10 cellular contexts compared by ENCODE assay signal in the genomic region with DNA sequence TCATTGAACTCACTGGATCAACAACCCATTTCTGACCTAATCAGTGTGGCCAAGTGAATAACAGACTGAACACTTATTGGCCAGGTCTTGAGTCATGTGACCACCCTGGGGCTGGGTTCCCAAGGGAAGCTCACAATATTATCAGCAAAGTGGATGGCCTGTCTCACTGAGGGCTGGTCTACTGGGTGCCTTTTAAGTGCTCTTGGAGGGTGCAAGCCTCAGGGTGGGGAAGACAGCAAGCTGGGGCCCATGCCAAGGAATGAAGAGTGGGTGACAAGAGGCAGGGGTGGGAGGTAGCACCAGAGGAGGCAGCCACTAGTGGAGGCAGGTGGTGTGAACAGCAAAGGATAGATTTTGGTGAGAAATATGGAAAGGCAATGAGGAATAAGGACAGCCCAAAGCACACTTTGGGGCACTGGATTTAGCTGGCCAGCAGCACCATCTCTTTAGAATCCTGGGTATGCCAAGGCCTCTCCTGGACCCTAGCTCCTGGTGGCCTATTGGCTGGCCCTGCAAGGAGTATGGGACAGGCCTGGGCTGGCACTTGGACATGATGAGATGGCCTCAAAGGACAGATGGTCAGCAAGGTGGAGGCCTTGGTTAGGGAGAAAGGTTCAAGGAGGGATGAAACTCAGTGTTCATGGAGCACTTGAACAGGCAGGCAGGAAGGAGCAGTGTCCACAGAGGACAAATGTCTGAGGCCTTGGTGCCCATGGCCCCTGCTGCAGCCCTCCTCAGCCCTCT. TPM values are rescaled to one million over a fixed set of nuclear protein-coding genes. Genes with fewer than 3 reads are reported as not detected.
DNase-seq lines count a peak whose midpoint lies in the region; ATAC-seq lines count a peak whose summit lies in the region.
"Had no signal": no experiment of that assay in that cellular context is flagged by ENCODE, and none has a peak within 500 bp of the region (broad histone marks: within the 10 kb centered on the region; RNA-seq: fewer than 3 reads in every experiment).

No MANE protein-coding gene starts in this region.

- no peak for ATAC-seq in stimulated activated effector memory CD8-positive, alpha-beta T cell treated with anti-CD3 and anti-CD28 coated beads, Interleukin-12 subunit alpha, Interleukin-12 subunit beta, amount 100 ng/mL, for 72 hours

- no peaks in the 10 kb centered on the region for H3K27me3 Mint-ChIP-seq in activated CD4-positive, alpha-beta T cell treated with anti-CD3 and anti-CD28 coated beads, Interleukin-2, amount 10 ng/mL, durations not matched to agents 24 days and 14 days

- H3K27ac Mint-ChIP-seq in activated CD4-positive, alpha-beta T cell treated with anti-CD3 and anti-CD28 coated beads, Interleukin-2, amount 10 ng/mL, durations not matched to agents 24 days and 14 days: peak overlapping the region; percentile 75
- peak overlapping the region; percentile 96 for H3K27ac Mint-ChIP-seq in stimulated activated effector memory CD8-positive, alpha-beta T cell treated with anti-CD3 and anti-CD28 coated beads, Interleukin-12 subunit alpha, Interleukin-12 subunit beta, amount 100 ng/mL, for 72 hours

- DNase-seq in activated CD4-positive, alpha-beta T cell treated with anti-CD3 and anti-CD28 coated beads, Interleukin-2, amount 10 ng/mL, durations not matched to agents 24 days and 14 days: peak; percentile 69
- no peak for DNase-seq in activated CD4-positive, alpha-beta T cell treated with anti-CD3 and anti-CD28 coated beads for 4 hours
- peak; percentile 24 for DNase-seq in RPMI7951 (ENCODE audit: low read depth)
- no peak for DNase-seq in stimulated activated effector memory CD8-positive, alpha-beta T cell treated with anti-CD3 and anti-CD28 coated beads, Interleukin-12 subunit alpha, Interleukin-12 subunit beta, amount 100 ng/mL, for 72 hours (ENCODE audit: low spot score in 2 of 2)
- DNase-seq in middle frontal gyrus (ENCODE audit: extremely low spot score, low spot score): no peak
- no peak for DNase-seq in AG20443 (ENCODE audit: low spot score)
- DNase-seq in head of caudate nucleus: no peak
- DNase-seq: colonic mucosa, PC-9 had no signal

- peaks cover 40% of the 10 kb centered on the region for H3K4me1 Mint-ChIP-seq in activated CD4-positive, alpha-beta T cell treated with anti-CD3 and anti-CD28 coated beads, Interleukin-2, amount 10 ng/mL, durations not matched to agents 24 days and 14 days
- peaks cover 63% of the 10 kb centered on the region for H3K4me1 Mint-ChIP-seq in stimulated activated effector memory CD8-positive, alpha-beta T cell treated with anti-CD3 and anti-CD28 coated beads, Interleukin-12 subunit alpha, Interleukin-12 subunit beta, amount 100 ng/mL, for 72 hours

- no peaks in the 10 kb centered on the region for H3K9me3 ChIP-seq in esophagus (ENCODE audit: control insufficient read depth in 2 of 2, insufficient read depth in 1 of 2, low read depth in 1 of 2, low read length in 1 of 2)
- H3K9me3 ChIP-seq: colonic mucosa had no signal

- H3K36me3 ChIP-seq in esophagus (ENCODE audit: control insufficient read depth in 2 of 2, insufficient read depth in 2 of 2, low read length in 1 of 2): no peaks in the 10 kb centered on the region
- H3K36me3 ChIP-seq: colonic mucosa had no signal

- no peaks in the 10 kb centered on the region for H3K27me3 ChIP-seq in esophagus (ENCODE audit: control insufficient read depth in 1 of 2, insufficient read depth in 2 of 2, low read length in 2 of 2)
- H3K27me3 ChIP-seq: colonic mucosa had no signal

- peaks cover 3% of the 10 kb centered on the region for H3K36me3 Mint-ChIP-seq in activated CD4-positive, alpha-beta T cell treated with anti-CD3 and anti-CD28 coated beads, Interleukin-2, amount 10 ng/mL, durations not matched to agents 24 days and 14 days (ENCODE audit: low read depth)
- peaks cover 30% of the 10 kb centered on the region for H3K36me3 Mint-ChIP-seq in stimulated activated effector memory CD8-positive, alpha-beta T cell treated with anti-CD3 and anti-CD28 coated beads, Interleukin-12 subunit alpha, Interleukin-12 subunit beta, amount 100 ng/mL, for 72 hours

- intact Hi-C loops in activated CD4-positive, alpha-beta T cell treated with anti-CD3 and anti-CD28 coated beads, Interleukin-2, amount 10 ng/mL, durations not matched to agents 24 days and 14 days (cut with micrococcal nuclease): loop anchor here (5.0 to 10.0 kb wide), 2 partner anchors 508 to 846 kb away; partner anchors contain the start of gene DNAJB8
- intact Hi-C loops in head of caudate nucleus (cut with DNase I): no loop called here

- no peaks in the 10 kb centered on the region for H3K9me3 Mint-ChIP-seq in activated CD4-positive, alpha-beta T cell treated with anti-CD3 and anti-CD28 coated beads, Interleukin-2, amount 10 ng/mL, durations not matched to agents 24 days and 14 days
- no peaks in the 10 kb centered on the region for H3K9me3 Mint-ChIP-seq in stimulated activated effector memory CD8-positive, alpha-beta T cell treated with anti-CD3 and anti-CD28 coated beads, Interleukin-12 subunit alpha, Interleukin-12 subunit beta, amount 100 ng/mL, for 72 hours

- H3K4me3 ChIP-seq in esophagus (ENCODE audit: low read depth in 1 of 2, low read length in 2 of 2): no peak overlapping the region
- H3K4me3 ChIP-seq: colonic mucosa, PC-9 had no signal

- H3K4me1 ChIP-seq in esophagus (ENCODE audit: control insufficient read depth in 2 of 2, insufficient read depth in 2 of 2, low read length in 1 of 2): peaks cover 9 to 17% of the 10 kb centered on the region in 2 donors
- H3K4me1 ChIP-seq: colonic mucosa had no signal

- H3K4me3 Mint-ChIP-seq in activated CD4-positive, alpha-beta T cell treated with anti-CD3 and anti-CD28 coated beads, Interleukin-2, amount 10 ng/mL, durations not matched to agents 24 days and 14 days: peak overlapping the region; percentile 68
- H3K4me3 Mint-ChIP-seq in stimulated activated effector memory CD8-positive, alpha-beta T cell treated with anti-CD3 and anti-CD28 coated beads, Interleukin-12 subunit alpha, Interleukin-12 subunit beta, amount 100 ng/mL, for 72 hours: peak overlapping the region; percentile 90

- peak overlapping the region; percentile 11 to 77 for H3K27ac ChIP-seq in esophagus (ENCODE audit: low read depth in 2 of 2, low read length in 1 of 2)
- H3K27ac ChIP-seq: colonic mucosa, PC-9 had no signal

RNA-seq across cellular contexts. Expression of gene HMCES, which starts 34.2 kb away (rescaled TPM):
- total RNA-seq in activated CD4-positive, alpha-beta T cell treated with anti-CD3 and anti-CD28 coated beads, Interleukin-2, amount 10 ng/mL, durations not matched to agents 24 days and 14 days: 58.3 and 62.6 TPM in 2 replicates
- total RNA-seq in RPMI7951 (2014; rRNA removed; shearing (Covaris generic)): 38.2 and 38.3 TPM in 2 replicates
- polyA plus RNA-seq in esophagus: 10 to 100 TPM; 26.3 to 31.3 TPM

Comparison
In these comparisons a context has a peak if more than half of its experiments do, and no peak if none do; other contexts are left out.
1. DNase-seq: peak in activated CD4-positive, alpha-beta T cell treated with anti-CD3 and anti-CD28 coated beads, Interleukin-2, amount 10 ng/mL, durations not matched to agents 24 days and 14 days (single experiment) and RPMI7951 (single experiment); none in activated CD4-positive, alpha-beta T cell treated with anti-CD3 and anti-CD28 coated beads for 4 hours (0 of 2), stimulated activated effector memory CD8-positive, alpha-beta T cell treated with anti-CD3 and anti-CD28 coated beads, Interleukin-12 subunit alpha, Interleukin-12 subunit beta, amount 100 ng/mL, for 72 hours (0 of 2), middle frontal gyrus (single experiment), AG20443 (single experiment) and head of caudate nucleus (0 of 42).